In the genomic region with DNA sequence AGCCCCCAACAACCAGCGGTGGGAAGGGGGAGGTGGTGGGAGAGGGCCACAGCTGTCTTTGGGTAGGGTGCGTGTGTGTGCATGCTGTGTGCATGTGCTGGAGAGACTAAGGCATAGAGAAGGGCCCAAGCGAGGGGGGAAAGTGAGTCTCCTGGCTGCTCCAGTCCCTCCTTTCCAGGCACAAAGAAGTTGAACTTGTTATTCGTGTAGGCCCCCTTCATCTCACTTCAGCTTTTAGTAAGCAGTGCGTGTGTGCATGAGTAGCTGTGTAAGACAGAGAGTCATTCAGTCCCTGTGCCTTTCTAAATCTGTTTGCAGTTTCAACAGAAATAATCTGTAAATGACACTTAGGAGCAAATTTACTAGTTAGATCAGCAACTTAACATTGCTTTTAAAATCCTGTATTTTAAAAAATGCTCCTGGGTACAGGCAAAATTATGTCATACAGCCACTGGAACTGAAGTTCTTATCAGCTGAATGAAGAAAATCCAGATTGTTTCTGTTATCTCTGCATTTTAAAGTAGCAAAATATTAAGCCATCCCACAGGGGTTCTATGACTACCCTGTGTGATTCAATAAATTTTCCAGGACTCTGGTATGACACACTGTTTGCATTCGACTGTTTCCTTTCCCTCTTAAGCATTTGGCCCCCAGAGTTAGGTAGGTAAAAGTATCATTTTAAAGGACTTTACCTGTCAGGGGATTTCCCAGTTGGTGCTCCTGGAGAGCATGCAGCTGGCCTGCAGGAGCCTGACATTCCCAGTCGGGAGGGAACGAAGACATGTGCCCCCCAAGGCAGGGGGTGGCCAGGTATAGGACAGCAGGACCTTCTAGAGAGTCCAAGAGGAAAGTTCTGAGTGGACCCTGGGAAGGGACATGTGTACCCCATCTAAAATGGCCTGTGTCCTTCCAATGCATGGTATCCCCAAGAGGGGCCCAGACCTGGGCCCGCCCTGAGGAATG, we compare ENCODE assay signal across 1 cellular context.
TF ChIP-seq lines count a peak whose summit lies in the region.

No MANE protein-coding gene starts in this region.

TF ChIP-seq in WTC11, 78 proteins besides CTCF, POLR2A, EP300 and RAD21 (continued from another document):
- no peak for TF ChIP-seq FOXP4 (CRISPR knock-in tag; IDR thresholded peaks at IDR 0.05)
- TF ChIP-seq ZNF138 (CRISPR knock-in tag; conservative IDR thresholded peaks at IDR 0.05), result no peak
- TF ChIP-seq ZBTB43 (CRISPR knock-in tag; IDR thresholded peaks at IDR 0.05), result no peak
- TF ChIP-seq EMX1 (CRISPR knock-in tag; IDR thresholded peaks at IDR 0.05), result no peak
- TF ChIP-seq, protein P1, sequence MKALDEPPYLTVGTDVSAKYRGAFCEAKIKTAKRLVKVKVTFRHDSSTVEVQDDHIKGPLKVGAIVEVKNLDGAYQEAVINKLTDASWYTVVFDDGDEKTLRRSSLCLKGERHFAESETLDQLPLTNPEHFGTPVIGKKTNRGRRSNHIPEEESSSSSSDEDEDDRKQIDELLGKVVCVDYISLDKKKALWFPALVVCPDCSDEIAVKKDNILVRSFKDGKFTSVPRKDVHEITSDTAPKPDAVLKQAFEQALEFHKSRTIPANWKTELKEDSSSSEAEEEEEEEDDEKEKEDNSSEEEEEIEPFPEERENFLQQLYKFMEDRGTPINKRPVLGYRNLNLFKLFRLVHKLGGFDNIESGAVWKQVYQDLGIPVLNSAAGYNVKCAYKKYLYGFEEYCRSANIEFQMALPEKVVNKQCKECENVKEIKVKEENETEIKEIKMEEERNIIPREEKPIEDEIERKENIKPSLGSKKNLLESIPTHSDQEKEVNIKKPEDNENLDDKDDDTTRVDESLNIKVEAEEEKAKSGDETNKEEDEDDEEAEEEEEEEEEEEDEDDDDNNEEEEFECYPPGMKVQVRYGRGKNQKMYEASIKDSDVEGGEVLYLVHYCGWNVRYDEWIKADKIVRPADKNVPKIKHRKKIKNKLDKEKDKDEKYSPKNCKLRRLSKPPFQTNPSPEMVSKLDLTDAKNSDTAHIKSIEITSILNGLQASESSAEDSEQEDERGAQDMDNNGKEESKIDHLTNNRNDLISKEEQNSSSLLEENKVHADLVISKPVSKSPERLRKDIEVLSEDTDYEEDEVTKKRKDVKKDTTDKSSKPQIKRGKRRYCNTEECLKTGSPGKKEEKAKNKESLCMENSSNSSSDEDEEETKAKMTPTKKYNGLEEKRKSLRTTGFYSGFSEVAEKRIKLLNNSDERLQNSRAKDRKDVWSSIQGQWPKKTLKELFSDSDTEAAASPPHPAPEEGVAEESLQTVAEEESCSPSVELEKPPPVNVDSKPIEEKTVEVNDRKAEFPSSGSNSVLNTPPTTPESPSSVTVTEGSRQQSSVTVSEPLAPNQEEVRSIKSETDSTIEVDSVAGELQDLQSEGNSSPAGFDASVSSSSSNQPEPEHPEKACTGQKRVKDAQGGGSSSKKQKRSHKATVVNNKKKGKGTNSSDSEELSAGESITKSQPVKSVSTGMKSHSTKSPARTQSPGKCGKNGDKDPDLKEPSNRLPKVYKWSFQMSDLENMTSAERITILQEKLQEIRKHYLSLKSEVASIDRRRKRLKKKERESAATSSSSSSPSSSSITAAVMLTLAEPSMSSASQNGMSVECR (CRISPR knock-in tag; IDR thresholded peaks at IDR 0.05; ENCODE audit: borderline replicate concordance), result no peak
- no peak for TF ChIP-seq ZNF281 (CRISPR knock-in tag; IDR thresholded peaks at IDR 0.05)
- no peak for TF ChIP-seq SMAD3 (CRISPR knock-in tag; IDR thresholded peaks at IDR 0.05; ENCODE audit: borderline replicate concordance)
